In the genomic region with DNA sequence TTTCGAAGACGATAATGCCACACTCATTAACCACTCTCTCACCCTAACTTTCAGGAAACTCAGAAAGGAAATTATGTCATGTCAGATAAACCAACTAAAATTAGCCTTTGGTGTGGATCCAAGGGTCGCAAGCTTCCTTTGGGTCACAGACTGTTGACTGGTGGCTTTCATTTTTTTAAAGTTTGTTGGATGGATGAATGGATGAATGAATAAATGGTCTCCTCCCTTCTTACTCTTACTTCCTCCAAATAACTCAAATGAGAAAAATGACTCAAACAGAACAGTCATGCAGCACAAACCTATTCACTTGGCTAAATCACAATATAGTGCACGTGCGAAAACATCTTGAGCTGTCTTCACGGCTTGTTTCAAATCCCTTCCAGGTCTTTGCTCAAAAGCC, we compare ENCODE assay signal across 2 cellular contexts.
TF ChIP-seq lines count a peak whose summit lies in the region.

No MANE protein-coding gene starts in this region.

TF ChIP-seq in liver, 16 proteins besides CTCF, POLR2A, EP300 and RAD21 (continued from another document):
- TF ChIP-seq, protein P1, sequence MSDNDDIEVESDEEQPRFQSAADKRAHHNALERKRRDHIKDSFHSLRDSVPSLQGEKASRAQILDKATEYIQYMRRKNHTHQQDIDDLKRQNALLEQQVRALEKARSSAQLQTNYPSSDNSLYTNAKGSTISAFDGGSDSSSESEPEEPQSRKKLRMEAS (IDR thresholded peaks at IDR 0.05) = no peak

TF ChIP-seq in HepG2, 621 proteins besides CTCF, POLR2A, EP300 and RAD21:
- TF ChIP-seq, protein P2, sequence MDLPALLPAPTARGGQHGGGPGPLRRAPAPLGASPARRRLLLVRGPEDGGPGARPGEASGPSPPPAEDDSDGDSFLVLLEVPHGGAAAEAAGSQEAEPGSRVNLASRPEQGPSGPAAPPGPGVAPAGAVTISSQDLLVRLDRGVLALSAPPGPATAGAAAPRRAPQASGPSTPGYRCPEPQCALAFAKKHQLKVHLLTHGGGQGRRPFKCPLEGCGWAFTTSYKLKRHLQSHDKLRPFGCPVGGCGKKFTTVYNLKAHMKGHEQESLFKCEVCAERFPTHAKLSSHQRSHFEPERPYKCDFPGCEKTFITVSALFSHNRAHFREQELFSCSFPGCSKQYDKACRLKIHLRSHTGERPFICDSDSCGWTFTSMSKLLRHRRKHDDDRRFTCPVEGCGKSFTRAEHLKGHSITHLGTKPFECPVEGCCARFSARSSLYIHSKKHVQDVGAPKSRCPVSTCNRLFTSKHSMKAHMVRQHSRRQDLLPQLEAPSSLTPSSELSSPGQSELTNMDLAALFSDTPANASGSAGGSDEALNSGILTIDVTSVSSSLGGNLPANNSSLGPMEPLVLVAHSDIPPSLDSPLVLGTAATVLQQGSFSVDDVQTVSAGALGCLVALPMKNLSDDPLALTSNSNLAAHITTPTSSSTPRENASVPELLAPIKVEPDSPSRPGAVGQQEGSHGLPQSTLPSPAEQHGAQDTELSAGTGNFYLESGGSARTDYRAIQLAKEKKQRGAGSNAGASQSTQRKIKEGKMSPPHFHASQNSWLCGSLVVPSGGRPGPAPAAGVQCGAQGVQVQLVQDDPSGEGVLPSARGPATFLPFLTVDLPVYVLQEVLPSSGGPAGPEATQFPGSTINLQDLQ (CRISPR knock-in tag; IDR thresholded peaks at IDR 0.05) = no peak
- TF ChIP-seq SAP130 (CRISPR knock-in tag; IDR thresholded peaks at IDR 0.05; ENCODE audit: low read depth) = no peak
- TF ChIP-seq GABPA (IDR thresholded peaks at IDR 0.05; ENCODE audit: low read depth, low read length) = no peak
- TF ChIP-seq GABPA (CRISPR knock-in tag; IDR thresholded peaks at IDR 0.05; ENCODE audit: low read depth) = no peak
- TF ChIP-seq CBX2 (IDR thresholded peaks at IDR 0.05; ENCODE audit: low read depth, low read length) = no peak
- no peak for TF ChIP-seq CBX2 (CRISPR knock-in tag; IDR thresholded peaks at IDR 0.05; ENCODE audit: low read depth)
- no peak for TF ChIP-seq TMF1 (CRISPR knock-in tag; IDR thresholded peaks at IDR 0.05; ENCODE audit: low read depth)
- TF ChIP-seq SSRP1 (CRISPR knock-in tag; IDR thresholded peaks at IDR 0.05) = no peak
- TF ChIP-seq ZNF879 (CRISPR knock-in tag; IDR thresholded peaks at IDR 0.05) = no peak
- no peak for TF ChIP-seq FOSL1 (CRISPR knock-in tag; IDR thresholded peaks at IDR 0.05; ENCODE audit: borderline replicate concordance)
- no peak for TF ChIP-seq ZNF558 (CRISPR knock-in tag; IDR thresholded peaks at IDR 0.05; ENCODE audit: borderline replicate concordance)
- TF ChIP-seq ZNF530 (CRISPR knock-in tag; IDR thresholded peaks at IDR 0.05; ENCODE audit: low read depth) = no peak
- TF ChIP-seq, protein P3, sequence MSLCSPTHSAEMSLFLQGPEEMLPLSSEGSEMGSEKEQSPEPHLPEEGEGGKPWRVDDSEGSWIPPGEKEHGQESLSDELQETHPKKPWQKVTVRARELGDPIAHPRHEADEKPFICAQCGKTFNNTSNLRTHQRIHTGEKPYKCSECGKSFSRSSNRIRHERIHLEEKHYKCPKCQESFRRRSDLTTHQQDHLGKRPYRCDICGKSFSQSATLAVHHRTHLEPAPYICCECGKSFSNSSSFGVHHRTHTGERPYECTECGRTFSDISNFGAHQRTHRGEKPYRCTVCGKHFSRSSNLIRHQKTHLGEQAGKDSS (CRISPR knock-in tag; IDR thresholded peaks at IDR 0.05; ENCODE audit: borderline replicate concordance, low read depth) = no peak
- TF ChIP-seq ZNF724P (CRISPR knock-in tag; IDR thresholded peaks at IDR 0.05; ENCODE audit: borderline replicate concordance) = no peak
- no peak for TF ChIP-seq PHF5A (CRISPR knock-in tag; IDR thresholded peaks at IDR 0.05; ENCODE audit: low read depth, unreplicated experiment)
- TF ChIP-seq, protein P4, sequence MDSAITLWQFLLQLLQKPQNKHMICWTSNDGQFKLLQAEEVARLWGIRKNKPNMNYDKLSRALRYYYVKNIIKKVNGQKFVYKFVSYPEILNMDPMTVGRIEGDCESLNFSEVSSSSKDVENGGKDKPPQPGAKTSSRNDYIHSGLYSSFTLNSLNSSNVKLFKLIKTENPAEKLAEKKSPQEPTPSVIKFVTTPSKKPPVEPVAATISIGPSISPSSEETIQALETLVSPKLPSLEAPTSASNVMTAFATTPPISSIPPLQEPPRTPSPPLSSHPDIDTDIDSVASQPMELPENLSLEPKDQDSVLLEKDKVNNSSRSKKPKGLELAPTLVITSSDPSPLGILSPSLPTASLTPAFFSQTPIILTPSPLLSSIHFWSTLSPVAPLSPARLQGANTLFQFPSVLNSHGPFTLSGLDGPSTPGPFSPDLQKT (CRISPR knock-in tag; IDR thresholded peaks at IDR 0.05; ENCODE audit: borderline replicate concordance) = no peak
- no peak for TF ChIP-seq ZNF496 (CRISPR knock-in tag; IDR thresholded peaks at IDR 0.05; ENCODE audit: insufficient replicate concordance)
